1 cellular context compared by ENCODE assay signal in the genomic region with DNA sequence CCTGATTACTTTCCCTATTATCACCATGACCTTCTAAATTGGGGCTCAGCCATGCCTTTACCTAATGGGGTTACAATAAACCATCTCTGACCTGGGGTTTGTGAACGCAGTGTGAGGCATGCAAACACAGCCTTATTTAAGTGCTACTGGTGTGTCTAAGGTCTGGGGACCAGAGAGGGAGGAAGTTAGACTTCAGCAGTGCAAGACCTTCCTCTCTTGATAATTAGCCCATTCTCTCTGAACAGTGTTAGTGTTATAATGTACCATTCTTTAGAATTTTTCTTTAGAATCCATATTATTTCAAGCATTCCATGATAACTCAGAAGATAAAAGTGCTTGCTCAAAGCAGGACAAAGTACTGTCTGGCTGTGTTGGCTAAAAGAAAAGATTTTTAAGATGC.
TF ChIP-seq lines count a peak whose summit lies in the region.

No MANE protein-coding gene starts in this region.

TF ChIP-seq in GM12878, 131 proteins besides CTCF, POLR2A, EP300 and RAD21:
- TF ChIP-seq, protein P1, sequence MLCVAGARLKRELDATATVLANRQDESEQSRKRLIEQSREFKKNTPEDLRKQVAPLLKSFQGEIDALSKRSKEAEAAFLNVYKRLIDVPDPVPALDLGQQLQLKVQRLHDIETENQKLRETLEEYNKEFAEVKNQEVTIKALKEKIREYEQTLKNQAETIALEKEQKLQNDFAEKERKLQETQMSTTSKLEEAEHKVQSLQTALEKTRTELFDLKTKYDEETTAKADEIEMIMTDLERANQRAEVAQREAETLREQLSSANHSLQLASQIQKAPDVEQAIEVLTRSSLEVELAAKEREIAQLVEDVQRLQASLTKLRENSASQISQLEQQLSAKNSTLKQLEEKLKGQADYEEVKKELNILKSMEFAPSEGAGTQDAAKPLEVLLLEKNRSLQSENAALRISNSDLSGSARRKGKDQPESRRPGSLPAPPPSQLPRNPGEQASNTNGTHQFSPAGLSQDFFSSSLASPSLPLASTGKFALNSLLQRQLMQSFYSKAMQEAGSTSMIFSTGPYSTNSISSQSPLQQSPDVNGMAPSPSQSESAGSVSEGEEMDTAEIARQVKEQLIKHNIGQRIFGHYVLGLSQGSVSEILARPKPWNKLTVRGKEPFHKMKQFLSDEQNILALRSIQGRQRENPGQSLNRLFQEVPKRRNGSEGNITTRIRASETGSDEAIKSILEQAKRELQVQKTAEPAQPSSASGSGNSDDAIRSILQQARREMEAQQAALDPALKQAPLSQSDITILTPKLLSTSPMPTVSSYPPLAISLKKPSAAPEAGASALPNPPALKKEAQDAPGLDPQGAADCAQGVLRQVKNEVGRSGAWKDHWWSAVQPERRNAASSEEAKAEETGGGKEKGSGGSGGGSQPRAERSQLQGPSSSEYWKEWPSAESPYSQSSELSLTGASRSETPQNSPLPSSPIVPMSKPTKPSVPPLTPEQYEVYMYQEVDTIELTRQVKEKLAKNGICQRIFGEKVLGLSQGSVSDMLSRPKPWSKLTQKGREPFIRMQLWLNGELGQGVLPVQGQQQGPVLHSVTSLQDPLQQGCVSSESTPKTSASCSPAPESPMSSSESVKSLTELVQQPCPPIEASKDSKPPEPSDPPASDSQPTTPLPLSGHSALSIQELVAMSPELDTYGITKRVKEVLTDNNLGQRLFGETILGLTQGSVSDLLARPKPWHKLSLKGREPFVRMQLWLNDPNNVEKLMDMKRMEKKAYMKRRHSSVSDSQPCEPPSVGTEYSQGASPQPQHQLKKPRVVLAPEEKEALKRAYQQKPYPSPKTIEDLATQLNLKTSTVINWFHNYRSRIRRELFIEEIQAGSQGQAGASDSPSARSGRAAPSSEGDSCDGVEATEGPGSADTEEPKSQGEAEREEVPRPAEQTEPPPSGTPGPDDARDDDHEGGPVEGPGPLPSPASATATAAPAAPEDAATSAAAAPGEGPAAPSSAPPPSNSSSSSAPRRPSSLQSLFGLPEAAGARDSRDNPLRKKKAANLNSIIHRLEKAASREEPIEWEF (IDR thresholded peaks at IDR 0.05; ENCODE audit: insufficient replicate concordance, low read depth, low read length): no peak
- no peak for TF ChIP-seq HDGF (IDR thresholded peaks at IDR 0.05)
- no peak for TF ChIP-seq LARP7 (IDR thresholded peaks at IDR 0.05)
- no peak for TF ChIP-seq POLR2AphosphoS5 (IDR thresholded peaks at IDR 0.05; ENCODE audit: low read length)
- no peak for TF ChIP-seq TARDBP (IDR thresholded peaks at IDR 0.05; ENCODE audit: borderline replicate concordance)
- no peak for TF ChIP-seq ZBTB40 (IDR thresholded peaks at IDR 0.05; ENCODE audit: borderline replicate concordance)
- no peak for TF ChIP-seq ZNF24 (IDR thresholded peaks at IDR 0.05)
